20 cellular contexts compared by ENCODE assay signal in the genomic region with DNA sequence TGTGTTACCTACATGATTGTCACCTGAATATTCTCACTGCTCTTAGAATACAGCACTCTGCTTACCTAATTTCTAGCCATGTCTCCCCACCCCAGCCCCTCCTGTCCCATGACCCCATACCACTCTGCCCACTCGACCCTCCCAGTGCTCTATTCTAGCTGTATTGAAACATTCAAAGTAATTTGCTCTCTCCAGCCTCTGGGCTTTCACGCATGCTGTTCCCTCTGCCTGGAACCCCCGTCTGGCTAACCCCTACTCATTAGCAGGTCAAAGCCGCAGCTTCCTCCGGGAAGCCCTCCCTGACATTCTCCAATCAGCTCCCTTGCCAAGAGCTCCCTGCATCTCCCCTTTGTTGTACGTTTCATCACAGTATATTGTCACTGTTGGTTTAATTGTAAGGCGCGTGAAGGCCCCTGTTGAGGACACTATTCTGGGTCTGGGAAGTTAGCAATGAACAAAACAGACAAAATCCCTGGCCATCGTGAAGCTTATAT.
DNase-seq lines count a peak whose midpoint lies in the region; ATAC-seq, FAIRE-seq and TF ChIP-seq lines count a peak whose summit lies in the region.
"Had no signal": no experiment of that assay in that cellular context is flagged by ENCODE, and none has a peak within 500 bp of the region (broad histone marks: within the 10 kb centered on the region; RNA-seq: fewer than 3 reads in every experiment).

No MANE protein-coding gene starts in this region.

- 77% methylated on average over 9 of the region's 9 CpGs for WGBS in A549 (ENCODE audit: missing lambda C conversion rate)
- no CpG with 5 or more reads among the region's 9 CpGs for WGBS in mesendoderm (ENCODE audit: extremely low coverage, insufficient coverage, low lambda C conversion rate)

- H3K79me1 ChIP-seq in mesendoderm (ENCODE audit: low read length): no peaks in the 10 kb centered on the region

- peaks cover 9% of the 10 kb centered on the region for H3K27me3 Mint-ChIP-seq in chondrocyte (ENCODE audit: low read depth)

- TF ChIP-seq CTCF in A549 (IDR thresholded peaks at IDR 0.05) (no peak), chondrocyte (IDR thresholded peaks at IDR 0.05) (no peak)

- peak overlapping the region; percentile 28 for H3K4ac ChIP-seq in mesendoderm (ENCODE audit: low read depth, low read length)

- no peak for FAIRE-seq in A549 (lab: Jason Lieb, UNC)
- FAIRE-seq: GM12878, GM19239 had no signal

- H2AK5ac ChIP-seq in mesendoderm (ENCODE audit: low read length): peak overlapping the region; percentile 86

- H2BK5ac ChIP-seq in mesendoderm (ENCODE audit: low read length): peak overlapping the region; percentile 3

- no peaks in the 10 kb centered on the region for H3K36me3 ChIP-seq in mesendoderm (ENCODE audit: control insufficient read depth, insufficient read depth, low read length)
- H3K36me3 ChIP-seq: BLaER1 treated with 17β-estradiol and CSF1 and Interleukin-3, amounts not matched to agents 10 nM and 100 nM had no signal

- no peak for ATAC-seq in A549
- no peak for ATAC-seq in GM19397 (IDR thresholded peaks at IDR 0.05; ENCODE audit: unreplicated experiment)
- no peak for ATAC-seq in GM21526 (IDR thresholded peaks at IDR 0.05; ENCODE audit: low FRiP score, unreplicated experiment)
- ATAC-seq: GM12878 had no signal

- POLR2A ChIA-PET in A549 (lab: Yijun Ruan, JAX): no interaction called here

- no peaks in the 10 kb centered on the region for H3K36me3 Mint-ChIP-seq in chondrocyte (ENCODE audit: low read depth)
- H3K36me3 Mint-ChIP-seq: CD8-positive, alpha-beta memory T cell had no signal

- DNase-seq in A549 (ENCODE audit: low read depth in 1 of 2, low spot score in 1 of 2) (no peak), NCI-H69 (lab: John Stamatoyannopoulos, UW) (peak; percentile 16), chondrocyte (ENCODE audit: low spot score) (peak; percentile 17), mesendoderm (no peak), NCI-H524 (lab: John Stamatoyannopoulos, UW) (no peak)
- DNase-seq in activated CD4-positive, alpha-beta T cell treated with anti-CD3 and anti-CD28 coated beads, Interleukin-2, amount 50 U/mL, for 4 hours: no peak
- DNase-seq: 8988T; CD8-positive, alpha-beta memory T cell; COR-L47; DMS 273 treated with DMSO at 0.1 percent for 48 hours; DMS53; DND-41; EL; HCEC 1CT had no signal

- peaks cover 11% of the 10 kb centered on the region for H3K4me1 ChIP-seq in A549
- H3K4me1 ChIP-seq in mesendoderm (ENCODE audit: control insufficient read depth, low read depth, low read length): peaks cover 9% of the 10 kb centered on the region

- H3K9me3 Mint-ChIP-seq in chondrocyte (ENCODE audit: low read depth): no peaks in the 10 kb centered on the region
- H3K9me3 Mint-ChIP-seq: CD8-positive, alpha-beta memory T cell had no signal

- H4K8ac ChIP-seq in mesendoderm (ENCODE audit: low read depth, low read length): no peak overlapping the region

- no peaks in the 10 kb centered on the region for H3K4me1 Mint-ChIP-seq in chondrocyte (ENCODE audit: low read depth)
- H3K4me1 Mint-ChIP-seq: B cell; CD8-positive, alpha-beta memory T cell had no signal

- no peak overlapping the region for H3K9ac ChIP-seq in mesendoderm (ENCODE audit: low read length)
- H3K9ac ChIP-seq: BLaER1 treated with 17β-estradiol and CSF1 and Interleukin-3, amounts not matched to agents 10 nM and 100 nM had no signal

- no peak overlapping the region for H2BK15ac ChIP-seq in mesendoderm (replicated peaks; ENCODE audit: low read depth)

- H3K79me2 ChIP-seq in mesendoderm (ENCODE audit: control insufficient read depth, insufficient read depth, low read length): no peaks in the 10 kb centered on the region

- no peak for TF ChIP-seq RAD21 in A549 (conservative IDR thresholded peaks at IDR 0.05 in 1 of 2, IDR thresholded peaks at IDR 0.05 in 1 of 2)

- no peaks in the 10 kb centered on the region for H3K27me3 ChIP-seq in mesendoderm (ENCODE audit: insufficient read depth, low read length, poor library complexity)
- H3K27me3 ChIP-seq: BLaER1 treated with 17β-estradiol and CSF1 and Interleukin-3, amounts not matched to agents 10 nM and 100 nM had no signal

- TF ChIP-seq EP300 in A549 (IDR thresholded peaks at IDR 0.05): no peak

- no peak overlapping the region for H3K23ac ChIP-seq in mesendoderm (ENCODE audit: low read length)

- H3K4me2 ChIP-seq in A549 (no peak overlapping the region), mesendoderm (ENCODE audit: low read length) (no peak overlapping the region)

- no peaks in the 10 kb centered on the region for H3K9me3 ChIP-seq in A549
- H3K9me3 ChIP-seq: BLaER1 treated with 17β-estradiol and CSF1 and Interleukin-3, amounts not matched to agents 10 nM and 100 nM had no signal

- peak overlapping the region; percentile 90 for H3K56ac ChIP-seq in mesendoderm (ENCODE audit: low read length)

- no peak overlapping the region for H3K27ac Mint-ChIP-seq in chondrocyte (ENCODE audit: unreplicated experiment)
- H3K27ac Mint-ChIP-seq: B cell; CD8-positive, alpha-beta memory T cell had no signal

- CTCF ChIA-PET in A549 (lab: Yijun Ruan, JAX): interaction anchor here (1.3 kb wide), 1 partner anchor 76 kb away, joined by 3 read pairs; no protein-coding TSS in a partner anchor

- H2BK120ac ChIP-seq in mesendoderm (ENCODE audit: low read depth, low read length): no peak overlapping the region

- H3K4me3 Mint-ChIP-seq in chondrocyte (ENCODE audit: unreplicated experiment): no peak overlapping the region
- H3K4me3 Mint-ChIP-seq: B cell had no signal

- TF ChIP-seq POLR2A in A549 (IDR thresholded peaks at IDR 0.05; ENCODE audit: low read length): no peak

- no peak overlapping the region for H3K18ac ChIP-seq in mesendoderm (ENCODE audit: low read length)

- H3K27ac ChIP-seq in A549 (no peak overlapping the region), mesendoderm (ENCODE audit: low read depth, low read length) (no peak overlapping the region)
- H3K27ac ChIP-seq: BLaER1 treated with 17β-estradiol and CSF1 and Interleukin-3, amounts not matched to agents 10 nM and 100 nM had no signal

- no peak overlapping the region for H4K5ac ChIP-seq in mesendoderm (ENCODE audit: low read length)

- H3K4me3 ChIP-seq in A549 (no peak overlapping the region), mesendoderm (ENCODE audit: low read length) (no peak overlapping the region)
- H3K4me3 ChIP-seq: BLaER1 treated with 17β-estradiol and CSF1 and Interleukin-3, amounts not matched to agents 10 nM and 100 nM; GM12878 had no signal

TF ChIP-seq in A549, 52 proteins besides CTCF, POLR2A, EP300 and RAD21:
- TF ChIP-seq ZFP36 (IDR thresholded peaks at IDR 0.05; ENCODE audit: borderline replicate concordance, partially characterized antibody) (peak; percentile 20), JUNB (IDR thresholded peaks at IDR 0.05) (no peak)

Comparison
In these comparisons a context has a peak if more than half of its experiments do, and no peak if none do; other contexts are left out.
1. DNase-seq: peak in NCI-H69 (single experiment) and chondrocyte (single experiment); none in A549 (0 of 2), mesendoderm (single experiment), NCI-H524 (0 of 2) and activated CD4-positive, alpha-beta T cell treated with anti-CD3 and anti-CD28 coated beads, Interleukin-2, amount 50 U/mL, for 4 hours (0 of 2).